29 cellular contexts compared by ENCODE assay signal in genomic region chr12:28328967-28329366, GRCh38.
"Had no signal": no experiment of that assay in that cellular context is flagged by ENCODE, and none has a peak within 500 bp of the region (broad histone marks: within the 10 kb centered on the region; RNA-seq: fewer than 3 reads in every experiment).

No MANE protein-coding gene starts in this region.

- DNase-seq: colonic mucosa; cortex of kidney; dermis blood vessel endothelial cell; dorsolateral prefrontal cortex; effector CD4-positive, alpha-beta T cell; effector CD8-positive, alpha-beta T cell; effector memory CD4-positive, alpha-beta T cell; effector memory CD8-positive, alpha-beta T cell; endodermal cell; erythroblast; esophagus squamous epithelium; foreskin fibroblast; foreskin keratinocyte; foreskin melanocyte; gastrocnemius medialis; glutamatergic neuron; head of caudate nucleus; heart left ventricle; heart right ventricle had no signal

- H3K27me3 Mint-ChIP-seq: dendritic cell treated with granulocyte-macrophage colony-stimulating factor and Interleukin-4, amounts not matched to agents 40 ng/mL and 50 ng/mL, for 4 days; effector memory CD8-positive, alpha-beta T cell had no signal

- H3K27ac Mint-ChIP-seq: dendritic cell treated with granulocyte-macrophage colony-stimulating factor and Interleukin-4, amounts not matched to agents 40 ng/mL and 50 ng/mL, for 4 days; effector memory CD8-positive, alpha-beta T cell; endodermal cell had no signal

- H3K4me3 ChIP-seq: colonic mucosa, coronary artery, dorsolateral prefrontal cortex, esophagus muscularis mucosa, esophagus squamous epithelium, gastrocnemius medialis, gastroesophageal sphincter, heart left ventricle, heart right ventricle had no signal

- H3K4me1 ChIP-seq: colonic mucosa, esophagus squamous epithelium, foreskin keratinocyte, gastroesophageal sphincter had no signal

- H3K4me3 Mint-ChIP-seq: dendritic cell treated with granulocyte-macrophage colony-stimulating factor and Interleukin-4, amounts not matched to agents 40 ng/mL and 50 ng/mL, for 4 days; effector memory CD8-positive, alpha-beta T cell; endodermal cell had no signal

- H3K27me3 ChIP-seq: colonic mucosa, dorsolateral prefrontal cortex, esophagus muscularis mucosa, esophagus squamous epithelium, foreskin keratinocyte, gastrocnemius medialis, gastroesophageal sphincter, heart left ventricle, heart right ventricle had no signal

- H3K9me3 Mint-ChIP-seq: effector memory CD8-positive, alpha-beta T cell had no signal

- ATAC-seq: effector memory CD8-positive, alpha-beta T cell; esophagus mucosa; foreskin keratinocyte; gastrocnemius medialis; gastroesophageal sphincter; heart left ventricle; heart right ventricle had no signal

- FAIRE-seq: colon, endometrium, endothelial cell of umbilical vein, frontal cortex had no signal

- H3K9me3 ChIP-seq: colonic mucosa, esophagus muscularis mucosa, gastrocnemius medialis had no signal

- H3K36me3 ChIP-seq: colonic mucosa, esophagus muscularis mucosa, esophagus squamous epithelium, gastrocnemius medialis, gastroesophageal sphincter, heart left ventricle, heart right ventricle had no signal

- H3K27ac ChIP-seq: colonic mucosa, coronary artery, dorsolateral prefrontal cortex, epithelial cell of prostate, esophagus muscularis mucosa, esophagus squamous epithelium, foreskin keratinocyte, gastrocnemius medialis, gastroesophageal sphincter, heart left ventricle, heart right ventricle had no signal
